ENCODE assay signal across 10 cellular contexts in the genomic region with DNA sequence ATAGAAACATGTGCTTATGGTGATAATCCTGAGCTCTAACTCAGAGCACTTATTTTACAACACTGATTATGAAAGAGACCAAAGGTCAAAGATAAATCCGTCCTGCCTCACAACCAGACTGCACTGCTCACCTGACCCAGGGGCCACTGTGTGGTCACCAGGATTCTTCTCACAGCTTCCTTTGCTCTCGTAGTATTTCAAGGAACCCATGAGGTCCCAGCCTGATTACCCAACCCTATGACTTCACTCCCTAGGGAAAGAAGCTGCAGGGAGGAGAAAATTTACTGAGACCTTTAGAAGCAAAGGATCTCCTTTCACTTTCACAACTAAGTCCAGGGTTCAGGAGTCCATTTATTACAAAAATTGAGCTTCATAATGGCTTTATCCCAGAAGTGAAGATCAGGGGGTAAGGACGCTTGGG. TPM values are rescaled to one million over a fixed set of nuclear protein-coding genes. Genes with fewer than 3 reads are reported as not detected.
DNase-seq lines count a peak whose midpoint lies in the region; ATAC-seq, FAIRE-seq and TF ChIP-seq lines count a peak whose summit lies in the region.
"Had no signal": no experiment of that assay in that cellular context is flagged by ENCODE, and none has a peak within 500 bp of the region (broad histone marks: within the 10 kb centered on the region; RNA-seq: fewer than 3 reads in every experiment).

No MANE protein-coding gene starts in this region.

- H3K4me2 ChIP-seq in A549 = peak overlapping the region; percentile 74

- CTCF ChIA-PET in A549 (lab: Yijun Ruan, JAX) = interaction anchor here (1.0 to 26.9 kb wide), 5 partner anchors 8 to 31 kb away, joined by 4 to 814 read pairs (median 6); partner anchors contain the start of gene SLC25A5

- TF ChIP-seq EP300 in A549 (IDR thresholded peaks at IDR 0.05) = no peak

- peak overlapping the region; percentile 66 to 71 for H3K27ac ChIP-seq in A549

- in situ Hi-C loops in astrocyte of the spinal cord (cut with HindIII; ENCODE audit: low sequenced_read_pairs) = no loop called here

- H3K4me3 ChIP-seq in A549 (no peak overlapping the region), astrocyte of the spinal cord (ENCODE audit: low read depth, low read length) (no peak overlapping the region)

- TF ChIP-seq CTCF in A549 (IDR thresholded peaks at IDR 0.05) = no peak
- no peak for TF ChIP-seq CTCF in astrocyte of the spinal cord (IDR thresholded peaks at IDR 0.05; ENCODE audit: low read depth, low read length)

- peak; percentile 72 for FAIRE-seq in A549 (lab: Jason Lieb, UNC)

- DNase-seq in A549 (ENCODE audit: low read depth in 1 of 2, low spot score in 1 of 2) = peak; percentile 58 to 81
- DNase-seq in H4 (ENCODE audit: low spot score) = peak; percentile 68
- DNase-seq in astrocyte of the spinal cord (ENCODE audit: low read depth, low spot score) = peak; percentile 63
- peak in 1 of 2 donors; percentile 75 for DNase-seq in left colon
- no peak for DNase-seq in NCI-H345 (lab: John Stamatoyannopoulos, UW)
- DNase-seq in Kasumi-1 (lab: John Stamatoyannopoulos, UW) = no peak
- DNase-seq: NCI-H446 treated with DMSO at 0.1 percent for 48 hours; stimulated activated CD4-positive, alpha-beta T cell treated with anti-CD3 and anti-CD28 coated beads, Interleukin-4, amount 100 ng/mL, for 4 hours had no signal

- no peak for TF ChIP-seq POLR2A in A549 (IDR thresholded peaks at IDR 0.05; ENCODE audit: low read length)

- POLR2A ChIA-PET in A549 (lab: Yijun Ruan, JAX) = interaction anchor here (1.0 to 1.8 kb wide), 3 partner anchors 9 to 35 kb away, joined by 5 to 28 read pairs (median 5); partner anchors contain the start of gene SLC25A5

- 19% methylated on average over 3 of the region's 3 CpGs for WGBS in A549 (ENCODE audit: missing lambda C conversion rate)

- H3K9me3 ChIP-seq in A549 = no peaks in the 10 kb centered on the region

- no peak for TF ChIP-seq RAD21 in A549 (conservative IDR thresholded peaks at IDR 0.05 in 1 of 2, IDR thresholded peaks at IDR 0.05 in 1 of 2)

- intact Hi-C loops in left colon (cut with DNase I, micrococcal nuclease) = no loop called here

- ATAC-seq in A549 (peak; percentile 56 to 77), left colon (peak; percentile 89), HG03521 (IDR thresholded peaks at IDR 0.05; ENCODE audit: unreplicated experiment) (no peak), GM19328 (IDR thresholded peaks at IDR 0.05; ENCODE audit: unreplicated experiment) (no peak)

- H3K4me1 ChIP-seq in A549 = peaks cover 39% of the 10 kb centered on the region

TF ChIP-seq in A549, 52 proteins besides CTCF, POLR2A, EP300 and RAD21:
- TF ChIP-seq CHD4 (IDR thresholded peaks at IDR 0.05; ENCODE audit: borderline replicate concordance) (no peak), MYC (IDR thresholded peaks at IDR 0.05; ENCODE audit: borderline replicate concordance, low read length) (peak; percentile 30; the same call in 1 of the 2 replicates), BCL3 (IDR thresholded peaks at IDR 0.05) (no peak), CEBPB (IDR thresholded peaks at IDR 0.05) (peak; percentile 39 to 63; a peak in 3 of 4 replicates), RARB (CRISPR knock-in tag; IDR thresholded peaks at IDR 0.05) (no peak), BHLHE40 (IDR thresholded peaks at IDR 0.05; ENCODE audit: low read depth, low read length) (0 out of 2 replicates have a peak, but pooled peaks have one; percentile 29)
TF ChIP-seq in A549: peak in this region for 3.

RNA-seq across cellular contexts. Expression of gene SLC25A5, which starts 9.6 kb away (rescaled TPM):
- polyA plus RNA-seq in A549 (2011; rRNA removed) = 739 and 750 TPM in 2 replicates
- 992 and 1,002 TPM in 2 replicates for polyA plus RNA-seq in A549 (2012; cell fraction: cytosol; rRNA removed)
- polyA plus RNA-seq in A549 (2012; cell fraction: nucleus; rRNA removed) = 1,027 and 1,105 TPM in 2 replicates
- 604 to 638 TPM (median 625 TPM) in 3 replicates for polyA plus RNA-seq in A549 (2017; fragmentation: RNase III; extraction: RNeasy Plus Mini Kit Qiagen cat#74134 plus additional on column Dnase treatment)
- polyA minus RNA-seq in A549 (2011; rRNA and poly(A)+ RNA removed) = 805 and 878 TPM in 2 replicates
- total RNA-seq in H4 (2014; rRNA removed; shearing (Covaris generic)) = 399 and 652 TPM in 2 replicates
- total RNA-seq in left colon = 1,000 to 10,000 TPM; 1,116 to 1,323 TPM

Comparison
In these comparisons a context has a peak if more than half of its experiments do, and no peak if none do; other contexts are left out.
1. ATAC-seq: peak in A549 (2 of 2) and left colon (single experiment); none in HG03521 (single experiment) and GM19328 (single experiment).
2. DNase-seq: peak in A549 (2 of 2), H4 (single experiment) and astrocyte of the spinal cord (single experiment); none in NCI-H345 (single experiment) and Kasumi-1 (0 of 2).